10 cellular contexts compared by ENCODE assay signal in genomic region chr20:49620364-49621240, GRCh38. TPM values are rescaled to one million over a fixed set of nuclear protein-coding genes. Genes with fewer than 3 reads are reported as not detected.
DNase-seq lines count a peak whose midpoint lies in the region; ATAC-seq and TF ChIP-seq lines count a peak whose summit lies in the region.
"Had no signal": no experiment of that assay in that cellular context is flagged by ENCODE, and none has a peak within 500 bp of the region (broad histone marks: within the 10 kb centered on the region; RNA-seq: fewer than 3 reads in every experiment).

No MANE protein-coding gene starts in this region.

- no peak for TF ChIP-seq POLR2A in esophagus muscularis mucosa (IDR thresholded peaks at IDR 0.05; ENCODE audit: low read depth)

- H3K27me3 Mint-ChIP-seq in stimulated activated naive CD8-positive, alpha-beta T cell treated with anti-CD3 and anti-CD28 coated beads, Interleukin-15, amount 100 ng/mL, for 72 hours: peaks cover 27% of the 10 kb centered on the region

- no peaks in the 10 kb centered on the region for H3K4me1 Mint-ChIP-seq in stimulated activated naive CD8-positive, alpha-beta T cell treated with anti-CD3 and anti-CD28 coated beads, Interleukin-15, amount 100 ng/mL, for 72 hours

- intact Hi-C loops in Panc1 (cut with micrococcal nuclease; ENCODE audit: unreplicated experiment): no loop called here
- intact Hi-C loops in esophagus muscularis mucosa (cut with DNase I): no loop called here

- no peaks in the 10 kb centered on the region for H3K36me3 ChIP-seq in Panc1 (ENCODE audit: control insufficient read depth, insufficient read depth, low read length)
- no peaks in the 10 kb centered on the region for H3K36me3 ChIP-seq in esophagus muscularis mucosa

- CTCF ChIA-PET in Panc1 (lab: Charles Lee): interaction anchor here (0.6 kb wide), 1 partner anchor 270 kb away, joined by 3 read pairs; no protein-coding TSS in a partner anchor

- H3K4me3 Mint-ChIP-seq in stimulated activated naive CD8-positive, alpha-beta T cell treated with anti-CD3 and anti-CD28 coated beads, Interleukin-15, amount 100 ng/mL, for 72 hours: no peak overlapping the region

- POLR2A ChIA-PET in Panc1 (lab: Charles Lee): no interaction called here

- H3K9me3 ChIP-seq in Panc1 (ENCODE audit: control insufficient read depth, insufficient read depth, low read depth, low read length): peaks cover 7% of the 10 kb centered on the region; the same call in 1 of the 2 replicates
- H3K9me3 ChIP-seq in esophagus muscularis mucosa: peaks cover 0 to 17% (median 5%) of the 10 kb centered on the region in 4 donors

- no peak for TF ChIP-seq EP300 in esophagus muscularis mucosa (IDR thresholded peaks at IDR 0.05)

- ATAC-seq in HG02970 (IDR thresholded peaks at IDR 0.05; ENCODE audit: low FRiP score, unreplicated experiment) (peak; percentile 76), Panc1 (peak; percentile 19; the same call in 1 of the 2 replicates)
- peak; percentile 88 for ATAC-seq in stimulated activated naive CD8-positive, alpha-beta T cell treated with anti-CD3 and anti-CD28 coated beads, Interleukin-15, amount 100 ng/mL, for 72 hours

- in situ Hi-C loops in Panc1 (cut with HindIII; ENCODE audit: low pct_unique_long_range_greater_than_20kb, low sequenced_read_pairs): no loop called here

- H3K4me1 ChIP-seq in Panc1 (ENCODE audit: control insufficient read depth, insufficient read depth, low read length) (no peaks in the 10 kb centered on the region), esophagus muscularis mucosa (no peaks in the 10 kb centered on the region)

- no peak overlapping the region for H3K27ac ChIP-seq in Panc1 (ENCODE audit: low read length)
- H3K27ac ChIP-seq in esophagus muscularis mucosa (replicated peaks in 1 of 4): no peak overlapping the region

- H3K27me3 ChIP-seq in Panc1 (ENCODE audit: control insufficient read depth, insufficient read depth, low read length) (no peaks in the 10 kb centered on the region), esophagus muscularis mucosa (no peaks in the 10 kb centered on the region)

- TF ChIP-seq CTCF in Panc1 (IDR thresholded peaks at IDR 0.05) (no peak), esophagus muscularis mucosa (IDR thresholded peaks at IDR 0.05) (no peak)

- H3K27ac Mint-ChIP-seq in stimulated activated naive CD8-positive, alpha-beta T cell treated with anti-CD3 and anti-CD28 coated beads, Interleukin-15, amount 100 ng/mL, for 72 hours: no peak overlapping the region

- peak; percentile 25 for DNase-seq in stimulated activated CD4-positive, alpha-beta T cell treated with anti-CD3 and anti-CD28 coated beads, Interleukin-1b, Interleukin-23, amount 100 ng/mL, for 48 hours
- no peak for DNase-seq in stimulated activated CD4-positive, alpha-beta T cell treated with anti-CD3 and anti-CD28 coated beads, Interleukin-4, amount 100 ng/mL, for 4 hours
- DNase-seq in Panc1 (ENCODE audit: low read depth, low spot score) (no peak), esophagus muscularis mucosa (ENCODE audit: extremely low spot score) (no peak), NCI-H1436 treated with DMSO at 0.1 percent for 48 hours (lab: John Stamatoyannopoulos, UW) (no peak), mucosa of gallbladder (ENCODE audit: low spot score) (no peak)
- DNase-seq in stimulated activated naive CD8-positive, alpha-beta T cell treated with anti-CD3 and anti-CD28 coated beads, Interleukin-15, amount 100 ng/mL, for 72 hours: peak; percentile 23 to 52
- DNase-seq: NCI-H1417 had no signal

- no peak overlapping the region for H3K4me3 ChIP-seq in Panc1 (ENCODE audit: low read depth in 2 of 2, low read length in 2 of 2)
- H3K4me3 ChIP-seq in esophagus muscularis mucosa: no peak overlapping the region

- 89% methylated on average over 12 of the region's 12 CpGs for WGBS in esophagus muscularis mucosa

- no TSS peak for BruUV-seq in Panc1 (replicated peaks; lab: Mats Ljungman, UMichigan)

- peaks cover 10 to 11% of the 10 kb centered on the region in 2 donors for H3K9me3 Mint-ChIP-seq in stimulated activated naive CD8-positive, alpha-beta T cell treated with anti-CD3 and anti-CD28 coated beads, Interleukin-15, amount 100 ng/mL, for 72 hours

RNA-seq across cellular contexts. Expression of gene PTGIS, which starts 52.7 kb away (rescaled TPM):
- total RNA-seq in Panc1 (2021; ENCODE audit: unreplicated experiment) (4.4 TPM), esophagus muscularis mucosa (100 to 1,000 TPM; 107 to 217 (median 130) TPM), mucosa of gallbladder (101 TPM)
- 8.5 TPM for polyA plus RNA-seq in Panc1 (2012; ENCODE audit: insufficient read length)
- total RNA-seq: CD4-positive, alpha-beta memory T cell had no signal
- polyA plus RNA-seq: CD4-positive, alpha-beta memory T cell had no signal

Comparison
In these comparisons a context has a peak if more than half of its experiments do, and no peak if none do; other contexts are left out.
1. DNase-seq: peak in stimulated activated CD4-positive, alpha-beta T cell treated with anti-CD3 and anti-CD28 coated beads, Interleukin-1b, Interleukin-23, amount 100 ng/mL, for 48 hours (single experiment) and stimulated activated naive CD8-positive, alpha-beta T cell treated with anti-CD3 and anti-CD28 coated beads, Interleukin-15, amount 100 ng/mL, for 72 hours (2 of 2); none in stimulated activated CD4-positive, alpha-beta T cell treated with anti-CD3 and anti-CD28 coated beads, Interleukin-4, amount 100 ng/mL, for 4 hours (0 of 2), Panc1 (single experiment), esophagus muscularis mucosa (single experiment), NCI-H1436 treated with DMSO at 0.1 percent for 48 hours (single experiment) and mucosa of gallbladder (single experiment).
2. ATAC-seq: peak in every context shown above with its lines; median percentile 88 in stimulated activated naive CD8-positive, alpha-beta T cell treated with anti-CD3 and anti-CD28 coated beads, Interleukin-15, amount 100 ng/mL, for 72 hours; 76 in HG02970; 19 in Panc1.
3. RNA of gene PTGIS, which starts 52.7 kb away (total RNA-seq): 107 to 217 TPM in esophagus muscularis mucosa and 101 TPM in mucosa of gallbladder (single experiment); 4.4 TPM in Panc1 (single experiment); every median in the first group is over 10 times any median in the second.